37 cellular contexts compared by ENCODE assay signal in the genomic region with DNA sequence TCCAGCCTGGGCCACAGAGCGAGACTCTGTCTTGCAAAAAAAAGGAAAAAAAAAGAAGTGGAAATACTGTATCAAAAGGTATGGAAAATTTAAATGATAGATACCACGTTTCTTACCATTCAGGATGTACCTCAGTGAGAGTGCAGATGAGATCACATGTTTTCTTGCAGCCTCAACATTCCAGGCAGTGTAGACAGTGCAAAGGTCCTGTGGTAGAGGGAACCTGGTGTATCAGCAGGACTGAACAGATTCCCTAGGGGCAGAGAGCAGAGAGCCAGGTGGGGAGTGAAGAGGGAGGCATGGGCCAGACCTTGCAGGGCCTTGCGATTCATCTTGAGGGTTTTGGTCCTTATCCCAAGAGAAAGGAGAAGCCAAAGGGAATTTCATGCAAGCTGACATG.
"Had no signal": no experiment of that assay in that cellular context is flagged by ENCODE, and none has a peak within 500 bp of the region (broad histone marks: within the 10 kb centered on the region; RNA-seq: fewer than 3 reads in every experiment).

No MANE protein-coding gene starts in this region.

- DNase-seq: activated CD4-positive, alpha-beta memory T cell treated with anti-CD3 and anti-CD28 coated beads, Interleukin-2, amount 10 ng/mL, durations not matched to agents 7 days and 5 days; activated CD4-positive, alpha-beta T cell treated with anti-CD3 and anti-CD28 coated beads for 1 hour; activated CD4-positive, alpha-beta T cell treated with anti-CD3 and anti-CD28 coated beads for 36 hours; activated CD4-positive, alpha-beta T cell treated with anti-CD3 and anti-CD28 coated beads for 48 hours; activated CD4-positive, alpha-beta T cell treated with anti-CD3 and anti-CD28 coated beads, Interleukin-2, amount 10 ng/mL, durations not matched to agents 7 days and 5 days; activated CD4-positive, alpha-beta T cell treated with anti-CD3 and anti-CD28 coated beads, Interleukin-2, amount 50 U/mL, for 48 hours; activated CD4-positive, CD25-positive, alpha-beta regulatory T cell; activated CD8-positive, alpha-beta memory T cell treated with anti-CD3 and anti-CD28 coated beads for 24 hours; activated CD8-positive, alpha-beta memory T cell treated with anti-CD3 and anti-CD28 coated beads, Interleukin-2, amount 10 ng/mL, durations not matched to agents 7 days and 5 days; activated CD8-positive, alpha-beta memory T cell treated with anti-CD3 and anti-CD28 coated beads, Interleukin-2, amount 50 U/mL, for 48 hours; activated CD8-positive, alpha-beta T cell treated with anti-CD3 and anti-CD28 coated beads, Interleukin-2, amount 10 ng/mL, durations not matched to agents 7 days and 5 days; activated effector memory CD4-positive, alpha-beta T cell treated with Interleukin-2 at 50 U/mL for 16 hours; activated gamma-delta T cell; activated naive CD4-positive, alpha-beta T cell treated with anti-CD3 and anti-CD28 coated beads, Interleukin-2, amount 10 ng/mL, durations not matched to agents 7 days and 5 days; activated naive CD4-positive, alpha-beta T cell treated with Interleukin-2 at 50 U/mL for 16 hours; activated T-cell treated with anti-CD3 and anti-CD28 coated beads, Interleukin-2, amount 50 U/mL, for 24 hours; activated T-cell treated with anti-CD3 and anti-CD28 coated beads, Interleukin-2, amount 50 U/mL, for 48 hours; amygdala; anterior cingulate cortex; caudate nucleus; cerebellar nuclear complex; T-helper 1 cell; T-helper 2 cell; T-helper 9 cell had no signal

- H3K36me3 ChIP-seq: cardiac muscle cell had no signal

- H3K9me3 ChIP-seq: ascending aorta had no signal

- H3K36me3 Mint-ChIP-seq: activated CD8-positive, alpha-beta memory T cell treated with anti-CD3 and anti-CD28 coated beads, Interleukin-2, amount 10 ng/mL, durations not matched to agents 7 days and 5 days had no signal

- H3K27ac ChIP-seq: ascending aorta, cardiac muscle cell, VCaP had no signal

- H3K27ac Mint-ChIP-seq: activated CD4-positive, alpha-beta memory T cell treated with anti-CD3 and anti-CD28 coated beads, Interleukin-2, amount 10 ng/mL, durations not matched to agents 7 days and 5 days; activated CD4-positive, alpha-beta T cell treated with anti-CD3 and anti-CD28 coated beads for 36 hours; activated CD4-positive, alpha-beta T cell treated with anti-CD3 and anti-CD28 coated beads, Interleukin-2, amount 10 ng/mL, durations not matched to agents 7 days and 5 days; activated CD8-positive, alpha-beta memory T cell treated with anti-CD3 and anti-CD28 coated beads, Interleukin-2, amount 10 ng/mL, durations not matched to agents 7 days and 5 days; activated CD8-positive, alpha-beta T cell treated with anti-CD3 and anti-CD28 coated beads, Interleukin-2, amount 10 ng/mL, durations not matched to agents 7 days and 5 days; activated naive CD4-positive, alpha-beta T cell treated with anti-CD3 and anti-CD28 coated beads, Interleukin-2, amount 10 ng/mL, durations not matched to agents 7 days and 5 days; activated naive CD4-positive, alpha-beta T cell treated with anti-CD3 and anti-CD28 coated beads, Interleukin-2, amount 50 U/mL, for 24 hours; activated naive CD8-positive, alpha-beta T cell; activated T-cell treated with anti-CD3 and anti-CD28 coated beads, Interleukin-2, amount 50 U/mL, for 24 hours; activated T-helper 2 cell treated with anti-CD3 and anti-CD28 coated beads, Interferon-gamma antibody, Interleukin-2, Interleukin-4, amounts not matched to agents 10 μg/mL and 5 μg/mL and 100 μg/mL, durations not matched to agents 14 hours and 24 hours and 36 hours; brain; T-helper 1 cell treated with Interleukin-12 subunit alpha and Interleukin-12 subunit beta and Interleukin-4 antibody, amounts not matched to agents 30 μg/mL and 1 μg/mL, for 36 hours; T-helper 2 cell treated with Interferon-gamma antibody and Interleukin-4, amounts not matched to agents 5 μg/mL and 100 μg/mL, for 36 hours had no signal

- ATAC-seq: activated CD4-positive, alpha-beta T cell treated with anti-CD3 and anti-CD28 coated beads for 36 hours; activated CD4-positive, CD25-positive, alpha-beta regulatory T cell treated with anti-CD3 and anti-CD28 coated beads, Interleukin-2, amount 50 U/mL, for 24 hours; activated CD8-positive, alpha-beta memory T cell treated with anti-CD3 and anti-CD28 coated beads, Interleukin-2, amount 10 ng/mL, durations not matched to agents 7 days and 5 days; activated CD8-positive, alpha-beta T cell treated with anti-CD3 and anti-CD28 coated beads, Interleukin-2, amount 10 ng/mL, durations not matched to agents 7 days and 5 days had no signal

- H3K27me3 Mint-ChIP-seq: activated CD4-positive, alpha-beta memory T cell treated with anti-CD3 and anti-CD28 coated beads, Interleukin-2, amount 10 ng/mL, durations not matched to agents 7 days and 5 days; activated naive CD4-positive, alpha-beta T cell treated with anti-CD3 and anti-CD28 coated beads, Interleukin-2, amount 50 U/mL, for 24 hours; activated naive CD8-positive, alpha-beta T cell; activated T-cell treated with anti-CD3 and anti-CD28 coated beads, Interleukin-2, amount 50 U/mL, for 24 hours; brain; central memory CD8-positive, alpha-beta T cell had no signal

- H3K4me3 Mint-ChIP-seq: activated CD4-positive, alpha-beta memory T cell treated with anti-CD3 and anti-CD28 coated beads, Interleukin-2, amount 10 ng/mL, durations not matched to agents 7 days and 5 days; activated CD4-positive, alpha-beta T cell treated with anti-CD3 and anti-CD28 coated beads for 36 hours; activated CD4-positive, alpha-beta T cell treated with anti-CD3 and anti-CD28 coated beads, Interleukin-2, amount 10 ng/mL, durations not matched to agents 7 days and 5 days; activated CD8-positive, alpha-beta memory T cell treated with anti-CD3 and anti-CD28 coated beads, Interleukin-2, amount 10 ng/mL, durations not matched to agents 7 days and 5 days; activated CD8-positive, alpha-beta T cell treated with anti-CD3 and anti-CD28 coated beads, Interleukin-2, amount 10 ng/mL, durations not matched to agents 7 days and 5 days; activated naive CD4-positive, alpha-beta T cell treated with anti-CD3 and anti-CD28 coated beads, Interleukin-2, amount 10 ng/mL, durations not matched to agents 7 days and 5 days; activated naive CD4-positive, alpha-beta T cell treated with anti-CD3 and anti-CD28 coated beads, Interleukin-2, amount 50 U/mL, for 24 hours; activated naive CD8-positive, alpha-beta T cell; activated T-cell treated with anti-CD3 and anti-CD28 coated beads, Interleukin-2, amount 50 U/mL, for 24 hours; brain; central memory CD8-positive, alpha-beta T cell; T-helper 1 cell treated with Interleukin-12 subunit alpha and Interleukin-12 subunit beta and Interleukin-4 antibody, amounts not matched to agents 30 μg/mL and 1 μg/mL, for 36 hours; T-helper 2 cell treated with Interferon-gamma antibody and Interleukin-4, amounts not matched to agents 5 μg/mL and 100 μg/mL, for 36 hours had no signal

- H3K27me3 ChIP-seq: ascending aorta, cardiac muscle cell had no signal

- H3K4me3 ChIP-seq: ascending aorta, cardiac muscle cell had no signal

- H3K9me3 Mint-ChIP-seq: activated CD4-positive, alpha-beta memory T cell treated with anti-CD3 and anti-CD28 coated beads, Interleukin-2, amount 10 ng/mL, durations not matched to agents 7 days and 5 days; activated CD4-positive, alpha-beta T cell treated with anti-CD3 and anti-CD28 coated beads, Interleukin-2, amount 10 ng/mL, durations not matched to agents 7 days and 5 days; activated naive CD4-positive, alpha-beta T cell treated with anti-CD3 and anti-CD28 coated beads, Interleukin-2, amount 10 ng/mL, durations not matched to agents 7 days and 5 days; activated naive CD4-positive, alpha-beta T cell treated with anti-CD3 and anti-CD28 coated beads, Interleukin-2, amount 50 U/mL, for 24 hours; activated T-cell treated with anti-CD3 and anti-CD28 coated beads, Interleukin-2, amount 50 U/mL, for 24 hours; activated T-helper 2 cell treated with anti-CD3 and anti-CD28 coated beads, Interferon-gamma antibody, Interleukin-2, Interleukin-4, amounts not matched to agents 10 μg/mL and 5 μg/mL and 100 μg/mL, durations not matched to agents 14 hours and 24 hours and 36 hours; central memory CD8-positive, alpha-beta T cell; T-helper 1 cell treated with Interleukin-12 subunit alpha and Interleukin-12 subunit beta and Interleukin-4 antibody, amounts not matched to agents 30 μg/mL and 1 μg/mL, for 36 hours; T-helper 2 cell treated with Interferon-gamma antibody and Interleukin-4, amounts not matched to agents 5 μg/mL and 100 μg/mL, for 36 hours had no signal

- H3K4me1 ChIP-seq: ascending aorta had no signal

- FAIRE-seq: bronchial epithelial cell, TTC549 had no signal
